In genomic region chr19:30391554-30392551, GRCh38 we compare ENCODE assay signal across 17 cellular contexts. TPM values are rescaled to one million over a fixed set of nuclear protein-coding genes. Genes with fewer than 3 reads are reported as not detected.
DNase-seq lines count a peak whose midpoint lies in the region; ATAC-seq and TF ChIP-seq lines count a peak whose summit lies in the region.
"Had no signal": no experiment of that assay in that cellular context is flagged by ENCODE, and none has a peak within 500 bp of the region (broad histone marks: within the 10 kb centered on the region; RNA-seq: fewer than 3 reads in every experiment).

No MANE protein-coding gene starts in this region.

- H3K36me3 ChIP-seq in H7 (replicated peaks; ENCODE audit: control insufficient read depth, insufficient read depth, low read length) (no peaks in the 10 kb centered on the region), RWPE2 (ENCODE audit: low read depth) (no peaks in the 10 kb centered on the region), prostate gland (no peaks in the 10 kb centered on the region)
- H3K36me3 ChIP-seq: gastrocnemius medialis had no signal

- intact Hi-C loops in prostate gland (cut with DNase I), result no loop called here

- H3K9me3 ChIP-seq in RWPE2 (ENCODE audit: severe bottlenecking), result no peaks in the 10 kb centered on the region
- H3K9me3 ChIP-seq in iPS-18c (ENCODE audit: control insufficient read depth, insufficient read depth, low read length), result no peaks in the 10 kb centered on the region
- H3K9me3 ChIP-seq in prostate gland, result no peaks in the 10 kb centered on the region
- H3K9me3 ChIP-seq: gastrocnemius medialis had no signal

- no peak for TF ChIP-seq CTCF in AG04449 (IDR thresholded peaks at IDR 0.05; ENCODE audit: insufficient read depth, low read length, missing control alignments)
- no peak for TF ChIP-seq CTCF in RWPE2 (IDR thresholded peaks at IDR 0.05; ENCODE audit: poor library complexity, severe bottlenecking)
- TF ChIP-seq CTCF in prostate gland (IDR thresholded peaks at IDR 0.05), result no peak

- ATAC-seq in RWPE2 (ENCODE audit: low read depth) (peak; percentile 64), HG02970 (IDR thresholded peaks at IDR 0.05; ENCODE audit: low FRiP score, unreplicated experiment) (no peak)
- ATAC-seq: activated CD8-positive, alpha-beta T cell treated with anti-CD3 and anti-CD28 coated beads for 36 hours; gastrocnemius medialis had no signal

- H3K4me1 ChIP-seq in RWPE2 (ENCODE audit: insufficient read depth, poor library complexity, severe bottlenecking) (no peaks in the 10 kb centered on the region), prostate gland (replicated peaks) (no peaks in the 10 kb centered on the region)
- H3K4me1 ChIP-seq: gastrocnemius medialis had no signal

- H3K4me3 ChIP-seq in AG04449 (ENCODE audit: low read depth, low read length), result no peak overlapping the region
- no peak overlapping the region; the same call in 1 of the 2 replicates for H3K4me3 ChIP-seq in H7 (ENCODE audit: insufficient read depth, low read depth, low read length)
- no peak overlapping the region for H3K4me3 ChIP-seq in RWPE2 (ENCODE audit: severe bottlenecking)
- H3K4me3 ChIP-seq in iPS-18c (ENCODE audit: insufficient read depth, low read depth, low read length), result peak overlapping the region; percentile 11; the same call in 1 of the 2 replicates
- H3K4me3 ChIP-seq in prostate gland, result no peak overlapping the region
- H3K4me3 ChIP-seq: gastrocnemius medialis had no signal

- peaks cover 2% of the 10 kb centered on the region; the same call in 1 of the 2 replicates for H3K27me3 ChIP-seq in H7 (ENCODE audit: control insufficient read depth, insufficient read depth, low read length)
- H3K27me3 ChIP-seq in RWPE2 (ENCODE audit: insufficient read depth, poor library complexity, severe bottlenecking), result no peaks in the 10 kb centered on the region
- no peaks in the 10 kb centered on the region for H3K27me3 ChIP-seq in prostate gland (replicated peaks; ENCODE audit: insufficient read depth)

- 74% methylated on average over 19 of the region's 19 CpGs for WGBS in prostate gland

- DNase-seq in AG04449 (ENCODE audit: low read depth, low spot score) (peak; percentile 5), H7 (peak; percentile 64), RWPE2 (ENCODE audit: low spot score) (no peak), prostate gland (ENCODE audit: low spot score) (no peak), HT-29 (ENCODE audit: low spot score) (no peak), NAMALWA (ENCODE audit: low spot score) (no peak)
- DNase-seq: ACHN; activated CD8-positive, alpha-beta T cell treated with anti-CD3 and anti-CD28 coated beads for 36 hours; activated effector memory CD4-positive, alpha-beta T cell treated with Interleukin-2 at 50 U/mL for 16 hours; DMS153; gastrocnemius medialis; kidney glomerular epithelial cell; NCI-H2107; posterior cingulate gyrus had no signal

- CTCF ChIA-PET in AG04449 (lab: Yijun Ruan, JAX), result no interaction called here

- H3K27ac ChIP-seq in RWPE2 (ENCODE audit: poor library complexity, severe bottlenecking) (no peak overlapping the region), prostate gland (no peak overlapping the region)
- H3K27ac ChIP-seq: gastrocnemius medialis, KMS-11 had no signal

- no peak for TF ChIP-seq POLR2A in prostate gland (IDR thresholded peaks at IDR 0.05)

- POLR2A ChIA-PET in AG04449 (lab: Yijun Ruan, JAX), result no interaction called here

RNA-seq across cellular contexts. Expression of gene ZNF536, which starts 19.7 kb away (rescaled TPM):
- total RNA-seq in H7 (2014; rRNA removed; shearing (Covaris generic)), result 0.35 and 0.59 TPM in 2 replicates
- total RNA-seq in prostate gland, result 10 to 100 TPM in 1 of 2 donors, 1 to 10 TPM in 1; 1.1 to 42.0 TPM
- not detected in 2 replicates for total RNA-seq in HT-29 (2014; rRNA removed; shearing (Covaris generic))
- total RNA-seq: activated CD8-positive, alpha-beta T cell treated with anti-CD3 and anti-CD28 coated beads for 36 hours had no signal

Comparison
In these comparisons a context has a peak if more than half of its experiments do, and no peak if none do; other contexts are left out.
1. DNase-seq: peak in AG04449 (single experiment) and H7 (single experiment); none in RWPE2 (single experiment), prostate gland (single experiment), HT-29 (single experiment) and NAMALWA (single experiment).